Comparison of ENCODE assay signal across 9 cellular contexts in the genomic region with DNA sequence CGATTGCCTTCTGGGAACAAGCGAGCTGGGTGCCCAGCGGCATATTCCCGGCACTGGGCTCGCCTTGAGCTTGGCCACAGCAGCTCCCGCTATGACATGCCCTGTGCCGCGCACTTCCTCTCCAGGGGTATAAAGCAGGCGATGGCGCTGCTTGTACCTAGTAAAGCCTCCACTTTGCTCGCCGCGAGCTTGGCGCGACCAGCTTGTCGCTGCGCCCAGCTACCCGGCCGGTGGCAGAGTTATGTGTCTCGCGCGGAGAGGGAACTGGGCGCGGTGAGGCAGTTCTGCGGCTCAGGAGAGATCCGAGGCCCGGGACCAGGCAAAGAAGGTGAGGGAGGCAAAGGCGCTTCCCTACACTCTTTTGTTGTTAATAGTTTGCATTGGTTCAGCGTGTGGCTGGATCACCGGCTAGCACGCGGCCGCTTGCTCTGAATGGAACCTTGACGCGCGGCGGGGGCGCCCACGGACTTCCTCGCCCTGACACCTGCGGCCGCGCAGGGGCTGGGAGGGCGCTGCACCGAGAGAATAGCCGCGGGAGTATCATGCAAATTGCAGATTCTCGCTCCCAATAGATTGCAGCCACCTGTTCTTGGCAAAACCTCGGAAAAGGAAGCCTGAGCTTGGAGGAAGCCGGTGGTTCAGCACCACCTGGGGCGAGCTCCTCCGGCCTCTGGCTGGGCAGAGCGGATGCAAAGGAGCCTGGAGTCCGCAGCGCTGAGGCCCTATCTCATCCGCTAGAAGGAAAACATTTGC. TPM values are rescaled to one million over a fixed set of nuclear protein-coding genes. Genes with fewer than 3 reads are reported as not detected.
A peak's percentile ranks its signal among the peaks of the same experiment; 100 is the strongest.
DNase-seq lines count a peak whose midpoint lies in the region; ATAC-seq, FAIRE-seq and TF ChIP-seq lines count a peak whose summit lies in the region.
"Had no signal": no experiment of that assay in that cellular context is flagged by ENCODE, and none has a peak within 500 bp of the region (broad histone marks: within the 10 kb centered on the region; RNA-seq: fewer than 3 reads in every experiment).

No MANE protein-coding gene starts in this region.

- H2BK5ac ChIP-seq in trophoblast cell (ENCODE audit: low read depth, low read length, poor library complexity), result no peak overlapping the region

- no peak overlapping the region for H3K23ac ChIP-seq in trophoblast cell (ENCODE audit: low read length)

- no peak overlapping the region for H3K9ac ChIP-seq in OCI-LY1 (ENCODE audit: low read length)
- H3K9ac ChIP-seq in trophoblast cell (ENCODE audit: low read length), result no peak overlapping the region

- H4K8ac ChIP-seq in trophoblast cell (ENCODE audit: low read depth, low read length), result no peak overlapping the region

- H3K79me1 ChIP-seq in trophoblast cell (ENCODE audit: low read length), result peaks cover 7% of the 10 kb centered on the region

- ATAC-seq in HG03457 (IDR thresholded peaks at IDR 0.05; ENCODE audit: unreplicated experiment), result no peak

- H3K4me1 ChIP-seq in OCI-LY1 (ENCODE audit: insufficient read depth, low read length, severe bottlenecking) (peaks cover 36% of the 10 kb centered on the region), ectodermal cell (ENCODE audit: control insufficient read depth, insufficient read depth, low read length) (peaks cover 18% of the 10 kb centered on the region), trophoblast cell (ENCODE audit: control insufficient read depth in 1 of 2, insufficient read depth in 2 of 2, low read length in 2 of 2) (peaks cover 9 to 14% of the 10 kb centered on the region in 2 experiments)

- H3K4me2 ChIP-seq in OCI-LY1 (ENCODE audit: low read length) (peak overlapping the region; percentile 33), trophoblast cell (ENCODE audit: low read length) (peak overlapping the region; percentile 48)

- no peak overlapping the region for H2BK12ac ChIP-seq in trophoblast cell (ENCODE audit: low read length)

- H3K18ac ChIP-seq in trophoblast cell (ENCODE audit: low read length), result no peak overlapping the region

- H2BK120ac ChIP-seq in trophoblast cell (ENCODE audit: insufficient read depth, low read length, poor library complexity), result no peak overlapping the region

- H2AK5ac ChIP-seq in trophoblast cell (ENCODE audit: low read length), result no peak overlapping the region

- no peaks in the 10 kb centered on the region for H3K9me2 ChIP-seq in OCI-LY1 (ENCODE audit: low read depth, low read length)

- H4K12ac ChIP-seq in trophoblast cell (ENCODE audit: low read depth, low read length), result no peak overlapping the region

- peak overlapping the region; percentile 12 for H3K4me3 ChIP-seq in OCI-LY1 (ENCODE audit: low read depth, low read length, poor library complexity, severe bottlenecking)
- H3K4me3 ChIP-seq in ectodermal cell (ENCODE audit: insufficient read depth, low read depth, low read length), result peak overlapping the region; percentile 19
- no peak overlapping the region for H3K4me3 ChIP-seq in trophoblast cell (ENCODE audit: low read depth, low read length)

- FAIRE-seq in D721Med (lab: Jason Lieb, UNC), result no peak

- no peak overlapping the region for H3K4ac ChIP-seq in trophoblast cell (ENCODE audit: low read depth, low read length)

- peaks cover 16% of the 10 kb centered on the region for H3K79me2 ChIP-seq in OCI-LY1 (ENCODE audit: insufficient read depth, low read length)
- H3K79me2 ChIP-seq in trophoblast cell (ENCODE audit: control insufficient read depth, insufficient read depth, low read length, poor library complexity), result peaks cover 8% of the 10 kb centered on the region

- no peak overlapping the region for H3K14ac ChIP-seq in trophoblast cell (ENCODE audit: low read length)

- H3K36me3 ChIP-seq in OCI-LY1 (ENCODE audit: insufficient read depth, low read length) (peaks cover 14% of the 10 kb centered on the region), ectodermal cell (ENCODE audit: control insufficient read depth, insufficient read depth, low read length) (no peaks in the 10 kb centered on the region), trophoblast cell (ENCODE audit: control insufficient read depth in 1 of 2, insufficient read depth in 2 of 2, low read length in 2 of 2) (no peaks in the 10 kb centered on the region)

- peaks cover 8% of the 10 kb centered on the region for H3K27me3 ChIP-seq in OCI-LY1 (ENCODE audit: insufficient read depth, low read length)
- peaks cover 76% of the 10 kb centered on the region for H3K27me3 ChIP-seq in ectodermal cell (ENCODE audit: control insufficient read depth, insufficient read depth, low read length, poor library complexity, severe bottlenecking)
- peaks cover 55% of the 10 kb centered on the region for H3K27me3 ChIP-seq in trophoblast cell (ENCODE audit: insufficient read depth, low read length)

- TF ChIP-seq CTCF in OCI-LY1 (IDR thresholded peaks at IDR 0.05; ENCODE audit: low read length), result no peak
- TF ChIP-seq CTCF in D721Med (IDR thresholded peaks at IDR 0.05; ENCODE audit: insufficient read depth, missing control alignments), result no peak

- 0 to 1% methylated on average over 56 of the region's 56 CpGs for WGBS in ectodermal cell, 2 experiments
- no CpG with 5 or more reads among the region's 56 CpGs for WGBS in trophoblast cell (ENCODE audit: extremely low coverage, insufficient coverage, insufficient read length)

- no peak overlapping the region for H4K91ac ChIP-seq in trophoblast cell (ENCODE audit: low read depth, low read length)

- no peaks in the 10 kb centered on the region for H3F3A ChIP-seq in OCI-LY1 (ENCODE audit: insufficient read depth, low read length)

- H3K9me3 ChIP-seq in OCI-LY1 (ENCODE audit: low read length), result no peaks in the 10 kb centered on the region
- no peaks in the 10 kb centered on the region for H3K9me3 ChIP-seq in ectodermal cell (ENCODE audit: control insufficient read depth, low read length)
- H3K9me3 ChIP-seq in trophoblast cell (ENCODE audit: insufficient read depth, low read depth, low read length), result peaks cover 5% of the 10 kb centered on the region

- DNase-seq in GF-D8 (lab: John Stamatoyannopoulos, UW) (peak; percentile 59), trophoblast cell (no peak), NCI-H524 treated with DMSO at 0.1 percent for 48 hours (lab: John Stamatoyannopoulos, UW) (no peak), SIG-M5 treated with dmso at 0.1 percent for 504 hours (lab: John Stamatoyannopoulos, UW; ENCODE audit: unreplicated experiment) (no peak), D721Med (ENCODE audit: insufficient read length, low spot score) (no peak)

- no peaks in the 10 kb centered on the region for H4K20me1 ChIP-seq in OCI-LY1 (ENCODE audit: insufficient read depth, low read length)

- H3K27ac ChIP-seq in OCI-LY1 (ENCODE audit: low read depth, low read length, poor library complexity, severe bottlenecking), result no peak overlapping the region
- no peak overlapping the region for H3K27ac ChIP-seq in ectodermal cell (ENCODE audit: insufficient read depth, low read depth, low read length, poor library complexity, severe bottlenecking)
- H3K27ac ChIP-seq in trophoblast cell (ENCODE audit: low read depth, low read length), result no peak overlapping the region
- H3K27ac ChIP-seq: epithelial cell of prostate had no signal

- H2AFZ ChIP-seq in OCI-LY1 (ENCODE audit: low read length) (no peak overlapping the region), trophoblast cell (ENCODE audit: insufficient read depth, low read length, poor library complexity) (peak overlapping the region; percentile 52)

RNA-seq across cellular contexts. Expression of gene BUB3, which starts 3.0 kb away (rescaled TPM):
- polyA plus RNA-seq in ectodermal cell (2013, experiment 1 of 4), result 154 TPM
- 147 TPM for polyA plus RNA-seq in ectodermal cell (2013, experiment 2 of 4)
- polyA plus RNA-seq in ectodermal cell (2013, experiment 3 of 4), result 136 TPM
- 160 TPM for polyA plus RNA-seq in ectodermal cell (2013, experiment 4 of 4)
- 65.8 and 67.5 TPM in 2 replicates for polyA plus RNA-seq in trophoblast cell (2013)

RNA-seq across cellular contexts. Expression of gene HMX2, which starts 3.2 kb away (rescaled TPM):
- polyA plus RNA-seq in ectodermal cell (2013, experiment 1 of 4), result not detected
- polyA plus RNA-seq in ectodermal cell (2013, experiment 2 of 4), result 0.57 TPM
- 0.43 TPM for polyA plus RNA-seq in ectodermal cell (2013, experiment 3 of 4)
- 0.36 TPM for polyA plus RNA-seq in ectodermal cell (2013, experiment 4 of 4)
- not detected in 2 replicates for polyA plus RNA-seq in trophoblast cell (2013)

RNA-seq across cellular contexts. Expression of gene HMX3, which starts 15.4 kb away (rescaled TPM):
- polyA plus RNA-seq in ectodermal cell (2013, experiment 1 of 4), result not detected
- polyA plus RNA-seq in ectodermal cell (2013, experiment 2 of 4), result 0.21 TPM
- not detected for polyA plus RNA-seq in ectodermal cell (2013, experiment 3 of 4)
- 0.32 TPM for polyA plus RNA-seq in ectodermal cell (2013, experiment 4 of 4)
- not detected in 2 replicates for polyA plus RNA-seq in trophoblast cell (2013)
